In the genomic region with DNA sequence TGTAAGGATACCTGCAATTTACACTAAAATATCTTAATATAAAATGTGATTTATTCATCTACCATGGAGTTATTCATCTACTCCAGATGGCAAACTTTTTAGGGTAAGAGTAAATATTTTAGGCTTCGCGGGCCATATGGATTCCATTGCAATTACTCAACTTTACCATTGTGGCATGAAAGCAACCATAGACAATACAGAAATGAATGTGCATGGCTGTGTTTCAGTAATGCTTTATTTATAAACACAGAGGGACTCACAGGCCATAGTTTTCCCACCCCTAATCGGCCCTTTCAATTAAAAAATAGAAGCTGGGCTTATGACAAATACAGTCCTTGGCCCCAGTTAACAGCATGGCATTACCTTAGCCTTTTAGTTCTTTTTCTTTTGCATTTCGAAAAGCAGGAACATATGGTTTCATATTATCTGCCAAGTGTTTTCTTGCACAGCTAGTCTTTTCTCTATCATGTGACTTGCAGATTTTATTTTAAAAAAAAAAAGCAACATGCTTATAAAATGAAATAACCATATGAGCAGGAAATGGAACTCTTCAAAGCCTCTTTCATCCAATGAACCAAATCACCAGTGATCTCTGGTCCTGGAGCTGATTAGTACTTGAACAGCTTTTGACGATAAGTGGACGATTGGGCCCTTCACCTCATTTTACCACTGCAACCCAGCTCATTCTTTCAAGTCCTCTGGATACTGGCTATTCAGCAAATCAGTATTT, we compare ENCODE assay signal across 17 cellular contexts.
DNase-seq lines count a peak whose midpoint lies in the region; ATAC-seq and TF ChIP-seq lines count a peak whose summit lies in the region.
"Had no signal": no experiment of that assay in that cellular context is flagged by ENCODE, and none has a peak within 500 bp of the region (broad histone marks: within the 10 kb centered on the region; RNA-seq: fewer than 3 reads in every experiment).

No MANE protein-coding gene starts in this region.

- no peak overlapping the region for H3K4me3 Mint-ChIP-seq in endodermal cell
- H3K4me3 Mint-ChIP-seq: activated CD8-positive, alpha-beta memory T cell treated with anti-CD3 and anti-CD28 coated beads, Interleukin-2, amount 10 ng/mL, durations not matched to agents 7 days and 5 days; natural killer cell; type B pancreatic cell had no signal

- H3K9me3 Mint-ChIP-seq in endodermal cell: no peaks in the 10 kb centered on the region

- no peak overlapping the region for H3K9ac ChIP-seq in endodermal cell (ENCODE audit: extremely low read depth, low read length, poor library complexity, severe bottlenecking)

- no peaks in the 10 kb centered on the region for H3K27me3 ChIP-seq in endodermal cell (ENCODE audit: control insufficient read depth, insufficient read depth, low read length, poor library complexity, severe bottlenecking)

- H3K27ac Mint-ChIP-seq in endodermal cell: no peak overlapping the region
- H3K27ac Mint-ChIP-seq: activated CD8-positive, alpha-beta memory T cell treated with anti-CD3 and anti-CD28 coated beads, Interleukin-2, amount 10 ng/mL, durations not matched to agents 7 days and 5 days; natural killer cell had no signal

- H3K4me3 ChIP-seq in HFF-Myc (replicated peaks; ENCODE audit: low read depth, low read length): no peak overlapping the region
- H3K4me3 ChIP-seq in endodermal cell (ENCODE audit: low read length): no peak overlapping the region
- H3K4me3 ChIP-seq: GM12878, lower lobe of right lung had no signal

- peak; percentile 53 for DNase-seq in DMS 273 (lab: John Stamatoyannopoulos, UW; ENCODE audit: unreplicated experiment)
- peak; percentile 48 for DNase-seq in HFF-Myc (ENCODE audit: extremely low read depth, low read depth)
- DNase-seq in NCI-H446 (lab: John Stamatoyannopoulos, UW): peak; percentile 17 to 72
- DNase-seq in cerebellum (ENCODE audit: low spot score): peak; percentile 36
- no peak for DNase-seq in endodermal cell
- DNase-seq in GM13977 (ENCODE audit: low spot score): no peak
- DNase-seq in iPS-NIHi11 (ENCODE audit: low spot score): no peak
- DNase-seq: activated CD8-positive, alpha-beta memory T cell treated with anti-CD3 and anti-CD28 coated beads, Interleukin-2, amount 10 ng/mL, durations not matched to agents 7 days and 5 days; activated naive CD4-positive, alpha-beta T cell; AML-193; lower lobe of right lung; MV-4-11; natural killer cell; stimulated activated CD4-positive, alpha-beta T cell treated with anti-CD3 and anti-CD28 coated beads, Interleukin-2, amount 100 ng/mL, for 48 hours had no signal

- no peaks in the 10 kb centered on the region for H3K36me3 Mint-ChIP-seq in endodermal cell (ENCODE audit: low read depth)
- H3K36me3 Mint-ChIP-seq: activated CD8-positive, alpha-beta memory T cell treated with anti-CD3 and anti-CD28 coated beads, Interleukin-2, amount 10 ng/mL, durations not matched to agents 7 days and 5 days; natural killer cell; type B pancreatic cell had no signal

- H3K4me1 ChIP-seq in endodermal cell (ENCODE audit: control insufficient read depth, insufficient read depth, low read length): no peaks in the 10 kb centered on the region
- H3K4me1 ChIP-seq: lower lobe of right lung had no signal

- WGBS in endodermal cell (ENCODE audit: insufficient coverage in 1 of 2, insufficient read length in 1 of 2), 2 experiments: 88 to 98% methylated on average over 4 to 6 of the region's 6 CpGs

- in situ Hi-C loops in GM13977 (cut with MboI; ENCODE audit: low pct_unique_long_range_greater_than_20kb, low sequenced_read_pairs, unreplicated experiment): no loop called here

- ATAC-seq in HG03457 (IDR thresholded peaks at IDR 0.05; ENCODE audit: unreplicated experiment): no peak
- ATAC-seq: activated CD8-positive, alpha-beta memory T cell treated with anti-CD3 and anti-CD28 coated beads, Interleukin-2, amount 10 ng/mL, durations not matched to agents 7 days and 5 days; GM12878; lower lobe of right lung; natural killer cell had no signal

- TF ChIP-seq CTCF in HFF-Myc (IDR thresholded peaks at IDR 0.05; ENCODE audit: low read depth, low read length, missing control alignments) (no peak), endodermal cell (conservative IDR thresholded peaks at IDR 0.05) (no peak), GM13977 (IDR thresholded peaks at IDR 0.05; ENCODE audit: extremely low read depth, insufficient read depth, missing control alignments) (no peak)

- no peaks in the 10 kb centered on the region for H3K4me1 Mint-ChIP-seq in endodermal cell
- H3K4me1 Mint-ChIP-seq: activated CD8-positive, alpha-beta memory T cell treated with anti-CD3 and anti-CD28 coated beads, Interleukin-2, amount 10 ng/mL, durations not matched to agents 7 days and 5 days; natural killer cell had no signal

- H3K27ac ChIP-seq in endodermal cell (ENCODE audit: low read depth, low read length): no peak overlapping the region
- H3K27ac ChIP-seq: lower lobe of right lung had no signal

- H3K9me3 ChIP-seq in endodermal cell (ENCODE audit: control insufficient read depth, low read length): no peaks in the 10 kb centered on the region
- H3K9me3 ChIP-seq: lower lobe of right lung had no signal

- H3K27me3 Mint-ChIP-seq in endodermal cell (ENCODE audit: insufficient read depth): peaks cover 5% of the 10 kb centered on the region
- H3K27me3 Mint-ChIP-seq: type B pancreatic cell had no signal

- H3K36me3 ChIP-seq in endodermal cell (ENCODE audit: control insufficient read depth, insufficient read depth, low read length): no peaks in the 10 kb centered on the region
- H3K36me3 ChIP-seq: lower lobe of right lung had no signal

Comparison
In these comparisons a context has a peak if more than half of its experiments do, and no peak if none do; other contexts are left out.
1. DNase-seq: peak in DMS 273 (single experiment), HFF-Myc (single experiment), NCI-H446 (2 of 2) and cerebellum (single experiment); none in endodermal cell (single experiment), GM13977 (single experiment) and iPS-NIHi11 (single experiment).